In genomic region chr19:34366670-34367423, GRCh38 we compare ENCODE assay signal across 1 cellular context.
TF ChIP-seq lines count a peak whose summit lies in the region.

No MANE protein-coding gene starts in this region.

TF ChIP-seq in H1, 55 proteins besides CTCF, POLR2A, EP300 and RAD21 (continued from another document):
- TF ChIP-seq EGR1 (IDR thresholded peaks at IDR 0.05; ENCODE audit: borderline replicate concordance, low read depth, low read length) (no peak), SAP30 (IDR thresholded peaks at IDR 0.05; ENCODE audit: insufficient read depth, insufficient replicate concordance, low read length) (no peak)
- TF ChIP-seq, protein P1, sequence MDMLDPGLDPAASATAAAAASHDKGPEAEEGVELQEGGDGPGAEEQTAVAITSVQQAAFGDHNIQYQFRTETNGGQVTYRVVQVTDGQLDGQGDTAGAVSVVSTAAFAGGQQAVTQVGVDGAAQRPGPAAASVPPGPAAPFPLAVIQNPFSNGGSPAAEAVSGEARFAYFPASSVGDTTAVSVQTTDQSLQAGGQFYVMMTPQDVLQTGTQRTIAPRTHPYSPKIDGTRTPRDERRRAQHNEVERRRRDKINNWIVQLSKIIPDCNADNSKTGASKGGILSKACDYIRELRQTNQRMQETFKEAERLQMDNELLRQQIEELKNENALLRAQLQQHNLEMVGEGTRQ (IDR thresholded peaks at IDR 0.05; ENCODE audit: low read length) = no peak
